In the genomic region with DNA sequence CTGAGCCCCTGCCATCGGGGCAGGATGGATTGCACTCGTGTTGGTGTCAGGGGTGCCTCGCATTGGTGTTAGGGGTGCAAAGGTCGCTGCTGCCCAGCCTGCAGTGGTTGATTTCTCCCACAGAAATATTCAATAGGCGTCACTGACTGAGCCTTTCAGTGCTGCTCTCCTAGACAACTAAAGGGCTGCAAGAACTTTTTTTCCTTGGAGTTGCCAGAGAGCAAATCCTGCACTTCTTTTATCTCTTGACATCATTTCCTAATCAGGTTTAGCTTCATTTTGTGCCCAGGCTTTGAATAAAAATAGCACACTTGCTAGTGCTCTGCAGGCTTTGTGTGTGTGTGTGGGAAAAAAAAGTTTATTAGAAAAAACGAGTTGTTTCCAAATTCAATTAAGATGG, we compare ENCODE assay signal across 16 cellular contexts.
DNase-seq lines count a peak whose midpoint lies in the region; ATAC-seq, FAIRE-seq and TF ChIP-seq lines count a peak whose summit lies in the region.
"Had no signal": no experiment of that assay in that cellular context is flagged by ENCODE, and none has a peak within 500 bp of the region (broad histone marks: within the 10 kb centered on the region; RNA-seq: fewer than 3 reads in every experiment).

No MANE protein-coding gene starts in this region.

- ATAC-seq in heart right ventricle (peak in 5 of 8 donors; percentile 18 to 80 (median 42)), SK-N-SH treated with all-trans-retinoic acid at 6 μM for 48 hours (peak; percentile 62), right cardiac atrium (peak; percentile 26), GM18511 (IDR thresholded peaks at IDR 0.05; ENCODE audit: unreplicated experiment) (no peak)
- ATAC-seq: CD8-positive, alpha-beta T cell had no signal

- 31 to 34% methylated on average over 6 of the region's 6 CpGs for WGBS in heart right ventricle, 2 donors
- 27% methylated on average over 6 of the region's 6 CpGs for WGBS in right cardiac atrium

- FAIRE-seq in frontal cortex (lab: Jason Lieb, UNC), result no peak
- FAIRE-seq: GM12892, GM19239 had no signal

- no peaks in the 10 kb centered on the region for H3K9me3 ChIP-seq in heart right ventricle
- H3K9me3 ChIP-seq in right cardiac atrium (ENCODE audit: control insufficient read depth, low read length), result no peaks in the 10 kb centered on the region

- H3K27me3 ChIP-seq in heart right ventricle (no peaks in the 10 kb centered on the region), right cardiac atrium (ENCODE audit: control insufficient read depth, insufficient read depth) (no peaks in the 10 kb centered on the region)

- no peak overlapping the region for H3K27ac ChIP-seq in heart right ventricle
- H3K27ac ChIP-seq in right cardiac atrium (ENCODE audit: low read length), result no peak overlapping the region

- intact Hi-C loops in heart right ventricle (cut with DNase I) (loop anchor here in 1 of 10 donors (10.0 kb wide), 1 partner anchor 80 kb away; no protein-coding TSS in a partner anchor), cardiac septum (cut with DNase I) (no loop called here), right cardiac atrium (cut with DNase I) (no loop called here)

- peaks cover 0 to 15% (median 1%) of the 10 kb centered on the region in 9 donors for H3K4me1 ChIP-seq in heart right ventricle
- peaks cover 2% of the 10 kb centered on the region for H3K4me1 ChIP-seq in right cardiac atrium (ENCODE audit: control insufficient read depth, insufficient read depth, low read length)

- DNase-seq in heart right ventricle (no peak), cardiac septum (ENCODE audit: low spot score) (no peak), right cardiac atrium (no peak), DMS53 (lab: John Stamatoyannopoulos, UW) (no peak), frontal cortex (ENCODE audit: low spot score in 2 of 2) (no peak)
- DNase-seq: CD8-positive, alpha-beta T cell; COR-L47; DMS153; DND-41; GDM1; HCEC 1CT; HFFc6 had no signal

- no peaks in the 10 kb centered on the region for H3K36me3 ChIP-seq in heart right ventricle

- H3K4me3 ChIP-seq in heart right ventricle (no peak overlapping the region), right cardiac atrium (ENCODE audit: low read length) (no peak overlapping the region)

- TF ChIP-seq CTCF in heart right ventricle (IDR thresholded peaks at IDR 0.05), result no peak

TF ChIP-seq in SK-N-SH treated with all-trans-retinoic acid at 6 μM for 48 hours, 23 proteins besides CTCF, POLR2A, EP300 and RAD21:
- TF ChIP-seq ZFP3 (CRISPR knock-in tag; IDR thresholded peaks at IDR 0.05) (no peak), OSR1 (CRISPR knock-in tag; IDR thresholded peaks at IDR 0.05) (no peak), PPARA (CRISPR knock-in tag; IDR thresholded peaks at IDR 0.05; ENCODE audit: borderline replicate concordance) (no peak), ZNF565 (CRISPR knock-in tag; conservative IDR thresholded peaks at IDR 0.05; ENCODE audit: low read depth) (no peak), ZC3H10 (CRISPR knock-in tag; IDR thresholded peaks at IDR 0.05) (peak; percentile 53; the same call in 1 of the 2 replicates), ISL1 (CRISPR knock-in tag; IDR thresholded peaks at IDR 0.05) (peak; percentile 60; the same call in 1 of the 2 replicates), ZNF70 (CRISPR knock-in tag; IDR thresholded peaks at IDR 0.05) (no peak), GLIS3 (CRISPR knock-in tag; IDR thresholded peaks at IDR 0.05) (no peak), CSDC2 (CRISPR knock-in tag; IDR thresholded peaks at IDR 0.05) (no peak)
- TF ChIP-seq, protein P1, sequence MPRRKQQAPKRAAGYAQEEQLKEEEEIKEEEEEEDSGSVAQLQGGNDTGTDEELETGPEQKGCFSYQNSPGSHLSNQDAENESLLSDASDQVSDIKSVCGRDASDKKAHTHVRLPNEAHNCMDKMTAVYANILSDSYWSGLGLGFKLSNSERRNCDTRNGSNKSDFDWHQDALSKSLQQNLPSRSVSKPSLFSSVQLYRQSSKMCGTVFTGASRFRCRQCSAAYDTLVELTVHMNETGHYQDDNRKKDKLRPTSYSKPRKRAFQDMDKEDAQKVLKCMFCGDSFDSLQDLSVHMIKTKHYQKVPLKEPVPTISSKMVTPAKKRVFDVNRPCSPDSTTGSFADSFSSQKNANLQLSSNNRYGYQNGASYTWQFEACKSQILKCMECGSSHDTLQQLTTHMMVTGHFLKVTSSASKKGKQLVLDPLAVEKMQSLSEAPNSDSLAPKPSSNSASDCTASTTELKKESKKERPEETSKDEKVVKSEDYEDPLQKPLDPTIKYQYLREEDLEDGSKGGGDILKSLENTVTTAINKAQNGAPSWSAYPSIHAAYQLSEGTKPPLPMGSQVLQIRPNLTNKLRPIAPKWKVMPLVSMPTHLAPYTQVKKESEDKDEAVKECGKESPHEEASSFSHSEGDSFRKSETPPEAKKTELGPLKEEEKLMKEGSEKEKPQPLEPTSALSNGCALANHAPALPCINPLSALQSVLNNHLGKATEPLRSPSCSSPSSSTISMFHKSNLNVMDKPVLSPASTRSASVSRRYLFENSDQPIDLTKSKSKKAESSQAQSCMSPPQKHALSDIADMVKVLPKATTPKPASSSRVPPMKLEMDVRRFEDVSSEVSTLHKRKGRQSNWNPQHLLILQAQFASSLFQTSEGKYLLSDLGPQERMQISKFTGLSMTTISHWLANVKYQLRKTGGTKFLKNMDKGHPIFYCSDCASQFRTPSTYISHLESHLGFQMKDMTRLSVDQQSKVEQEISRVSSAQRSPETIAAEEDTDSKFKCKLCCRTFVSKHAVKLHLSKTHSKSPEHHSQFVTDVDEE (CRISPR knock-in tag; IDR thresholded peaks at IDR 0.05), result no peak
- TF ChIP-seq, protein P2, sequence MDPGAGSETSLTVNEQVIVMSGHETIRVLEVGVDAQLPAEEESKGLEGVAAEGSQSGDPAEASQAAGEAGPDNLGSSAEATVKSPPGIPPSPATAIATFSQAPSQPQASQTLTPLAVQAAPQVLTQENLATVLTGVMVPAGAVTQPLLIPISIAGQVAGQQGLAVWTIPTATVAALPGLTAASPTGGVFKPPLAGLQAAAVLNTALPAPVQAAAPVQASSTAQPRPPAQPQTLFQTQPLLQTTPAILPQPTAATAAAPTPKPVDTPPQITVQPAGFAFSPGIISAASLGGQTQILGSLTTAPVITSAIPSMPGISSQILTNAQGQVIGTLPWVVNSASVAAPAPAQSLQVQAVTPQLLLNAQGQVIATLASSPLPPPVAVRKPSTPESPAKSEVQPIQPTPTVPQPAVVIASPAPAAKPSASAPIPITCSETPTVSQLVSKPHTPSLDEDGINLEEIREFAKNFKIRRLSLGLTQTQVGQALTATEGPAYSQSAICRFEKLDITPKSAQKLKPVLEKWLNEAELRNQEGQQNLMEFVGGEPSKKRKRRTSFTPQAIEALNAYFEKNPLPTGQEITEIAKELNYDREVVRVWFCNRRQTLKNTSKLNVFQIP (CRISPR knock-in tag; IDR thresholded peaks at IDR 0.05; ENCODE audit: borderline replicate concordance, low read depth), result no peak
